Comparison of ENCODE assay signal across 19 cellular contexts in genomic region chr13:60094385-60095088, GRCh38.
"Had no signal": no experiment of that assay in that cellular context is flagged by ENCODE, and none has a peak within 500 bp of the region (broad histone marks: within the 10 kb centered on the region; RNA-seq: fewer than 3 reads in every experiment).

No MANE protein-coding gene starts in this region.

- H3K4me1 ChIP-seq: ascending aorta, prostate gland, right lobe of liver, spleen, upper lobe of right lung had no signal

- H3K27me3 ChIP-seq: ascending aorta, cardiac muscle cell, right lobe of liver, upper lobe of right lung had no signal

- H3K4me3 Mint-ChIP-seq: activated CD8-positive, alpha-beta T cell treated with anti-CD3 and anti-CD28 coated beads, Interleukin-2, amount 10 ng/mL, durations not matched to agents 7 days and 5 days; natural killer cell treated with Interleukin-12 subunit alpha and Interleukin-12 subunit beta and Interleukin-15 and Interleukin-18, amount 100 ng/mL, for 72 hours had no signal

- H3K9me3 Mint-ChIP-seq: natural killer cell treated with Interleukin-12 subunit alpha and Interleukin-12 subunit beta and Interleukin-15 and Interleukin-18, amount 100 ng/mL, for 72 hours had no signal

- H3K27me3 Mint-ChIP-seq: natural killer cell treated with Interleukin-12 subunit alpha and Interleukin-12 subunit beta and Interleukin-15 and Interleukin-18, amount 100 ng/mL, for 72 hours had no signal

- H3K27ac ChIP-seq: ascending aorta, coronary artery, prostate gland, right lobe of liver, spleen, upper lobe of right lung had no signal

- ATAC-seq: activated CD8-positive, alpha-beta T cell treated with anti-CD3 and anti-CD28 coated beads, Interleukin-2, amount 10 ng/mL, durations not matched to agents 7 days and 5 days; left cardiac atrium; natural killer cell treated with Interleukin-12 subunit alpha and Interleukin-12 subunit beta and Interleukin-15 and Interleukin-18, amount 100 ng/mL, for 72 hours; right lobe of liver; stimulated activated naive CD8-positive, alpha-beta T cell treated with anti-CD3 and anti-CD28 coated beads, Interleukin-15, Interleukin-2, amounts not matched to agents 100 U/mL and 50 U/mL, for 24 hours; upper lobe of right lung had no signal

- H3K36me3 ChIP-seq: ascending aorta, cardiac muscle cell, prostate gland, right lobe of liver, spleen, upper lobe of right lung had no signal

- DNase-seq: activated CD4-positive, alpha-beta T cell treated with anti-CD3 and anti-CD28 coated beads for 48 hours; activated CD8-positive, alpha-beta memory T cell treated with anti-CD3 and anti-CD28 coated beads, Interleukin-2, amount 50 U/mL, for 48 hours; activated CD8-positive, alpha-beta T cell treated with anti-CD3 and anti-CD28 coated beads, Interleukin-2, amount 10 ng/mL, durations not matched to agents 7 days and 5 days; effector CD4-positive, alpha-beta T cell; foreskin melanocyte; head of caudate nucleus; left cardiac atrium; nucleus accumbens; right lobe of liver; spleen; stimulated activated CD8-positive, alpha-beta memory T cell treated with anti-CD3 and anti-CD28 coated beads, Interleukin-4, amount 100 ng/mL, for 48 hours; stimulated activated naive CD8-positive, alpha-beta T cell treated with anti-CD3 and anti-CD28 coated beads, Interleukin-15, Interleukin-2, amounts not matched to agents 100 U/mL and 50 U/mL, for 24 hours; upper lobe of right lung had no signal

- H3K27ac Mint-ChIP-seq: activated CD8-positive, alpha-beta T cell treated with anti-CD3 and anti-CD28 coated beads, Interleukin-2, amount 10 ng/mL, durations not matched to agents 7 days and 5 days; natural killer cell treated with Interleukin-12 subunit alpha and Interleukin-12 subunit beta and Interleukin-15 and Interleukin-18, amount 100 ng/mL, for 72 hours had no signal

- H3K36me3 Mint-ChIP-seq: natural killer cell treated with Interleukin-12 subunit alpha and Interleukin-12 subunit beta and Interleukin-15 and Interleukin-18, amount 100 ng/mL, for 72 hours had no signal

- H3K4me3 ChIP-seq: ascending aorta, cardiac muscle cell, coronary artery, prostate gland, right lobe of liver, spleen, upper lobe of right lung had no signal

- H3K9me3 ChIP-seq: ascending aorta, prostate gland, right lobe of liver, spleen, upper lobe of right lung had no signal

- FAIRE-seq: endothelial cell of umbilical vein had no signal
